19 cellular contexts compared by ENCODE assay signal in genomic region chr13:46039421-46040036, GRCh38. TPM values are rescaled to one million over a fixed set of nuclear protein-coding genes. Genes with fewer than 3 reads are reported as not detected.
DNase-seq lines count a peak whose midpoint lies in the region; TF ChIP-seq lines count a peak whose summit lies in the region.
"Had no signal": no experiment of that assay in that cellular context is flagged by ENCODE, and none has a peak within 500 bp of the region (broad histone marks: within the 10 kb centered on the region; RNA-seq: fewer than 3 reads in every experiment).

No MANE protein-coding gene starts in this region.

- H3K27ac Mint-ChIP-seq in activated T-cell treated with anti-CD3 and anti-CD28 coated beads, Interleukin-2, amount 50 U/mL, for 24 hours: no peak overlapping the region

- H3K36me3 Mint-ChIP-seq in activated T-cell treated with anti-CD3 and anti-CD28 coated beads, Interleukin-2, amount 50 U/mL, for 24 hours (ENCODE audit: low read depth): peaks cover 78% of the 10 kb centered on the region

- DNase-seq in AG10803 (ENCODE audit: low read depth) (peak; percentile 58), HCEC 1CT (peak; percentile 68), dedifferentiated amniotic fluid mesenchymal stem cell (ENCODE audit: extremely low spot score) (peak; percentile 29), fibroblast of villous mesenchyme (ENCODE audit: low read depth) (peak; percentile 31), anterior cingulate cortex (lab: John Stamatoyannopoulos, UW) (no peak), pons (ENCODE audit: low spot score) (no peak)
- DNase-seq in activated T-cell treated with anti-CD3 and anti-CD28 coated beads, Interleukin-2, amount 50 U/mL, for 24 hours: no peak
- no peak for DNase-seq in activated CD4-positive, alpha-beta T cell treated with anti-CD3 and anti-CD28 coated beads for 48 hours
- DNase-seq: BE2C; CD4-positive, CD25-positive, alpha-beta regulatory T cell; NCI-H1694; NCI-H2029 treated with DMSO at 0.1 percent for 48 hours; NCI-H446 treated with DMSO at 0.1 percent for 48 hours; NCI-H526; NCI-H82; NK-92 treated with Interleukin-12 subunit alpha and Interleukin-12 subunit beta, amount 100 ng/mL, for 24 hours; PC-3 had no signal

- no peaks in the 10 kb centered on the region for H3K27me3 Mint-ChIP-seq in activated T-cell treated with anti-CD3 and anti-CD28 coated beads, Interleukin-2, amount 50 U/mL, for 24 hours
- H3K27me3 Mint-ChIP-seq: CD4-positive, CD25-positive, alpha-beta regulatory T cell had no signal

- TF ChIP-seq CTCF in AG10803 (conservative IDR thresholded peaks at IDR 0.05; ENCODE audit: low read length) (no peak), fibroblast of villous mesenchyme (IDR thresholded peaks at IDR 0.05; ENCODE audit: insufficient read depth, low read depth, low read length) (no peak)

- no peaks in the 10 kb centered on the region for H3K9me3 Mint-ChIP-seq in activated T-cell treated with anti-CD3 and anti-CD28 coated beads, Interleukin-2, amount 50 U/mL, for 24 hours
- H3K9me3 Mint-ChIP-seq: CD4-positive, CD25-positive, alpha-beta regulatory T cell had no signal

- H3K4me1 Mint-ChIP-seq in activated T-cell treated with anti-CD3 and anti-CD28 coated beads, Interleukin-2, amount 50 U/mL, for 24 hours (ENCODE audit: low read depth): peaks cover 9% of the 10 kb centered on the region

- H3K4me3 ChIP-seq in AG10803 (ENCODE audit: low read length) (no peak overlapping the region), fibroblast of villous mesenchyme (ENCODE audit: low read depth, low read length) (no peak overlapping the region)
- H3K4me3 ChIP-seq: GM12878, K562 had no signal

- H3K4me3 Mint-ChIP-seq in activated T-cell treated with anti-CD3 and anti-CD28 coated beads, Interleukin-2, amount 50 U/mL, for 24 hours: no peak overlapping the region
- H3K4me3 Mint-ChIP-seq: CD4-positive, CD25-positive, alpha-beta regulatory T cell had no signal

RNA-seq across cellular contexts. Expression of gene ZC3H13, which starts 13.0 kb away (rescaled TPM):
- 16.1 and 21.2 TPM in 2 replicates for total RNA-seq in fibroblast of villous mesenchyme

Comparison
In these comparisons a context has a peak if more than half of its experiments do, and no peak if none do; other contexts are left out.
1. DNase-seq: peak in AG10803 (single experiment), HCEC 1CT (single experiment), dedifferentiated amniotic fluid mesenchymal stem cell (single experiment) and fibroblast of villous mesenchyme (single experiment); none in anterior cingulate cortex (0 of 58), pons (single experiment), activated T-cell treated with anti-CD3 and anti-CD28 coated beads, Interleukin-2, amount 50 U/mL, for 24 hours (single experiment) and activated CD4-positive, alpha-beta T cell treated with anti-CD3 and anti-CD28 coated beads for 48 hours (single experiment).